Comparison of ENCODE assay signal across 18 cellular contexts in genomic region chr2:112065486-112065885, GRCh38. TPM values are rescaled to one million over a fixed set of nuclear protein-coding genes. Genes with fewer than 3 reads are reported as not detected.
A peak's percentile ranks its signal among the peaks of the same experiment; 100 is the strongest.
DNase-seq lines count a peak whose midpoint lies in the region; ATAC-seq and TF ChIP-seq lines count a peak whose summit lies in the region.
"Had no signal": no experiment of that assay in that cellular context is flagged by ENCODE, and none has a peak within 500 bp of the region (broad histone marks: within the 10 kb centered on the region; RNA-seq: fewer than 3 reads in every experiment).

No MANE protein-coding gene starts in this region.

- no peak for ATAC-seq in stimulated activated naive CD8-positive, alpha-beta T cell treated with anti-CD3 and anti-CD28 coated beads, Interleukin-15, Interleukin-2, amounts not matched to agents 100 U/mL and 50 U/mL, for 24 hours
- no peak for ATAC-seq in T-cell (replicated peaks in 1 of 4)

- no peak for DNase-seq in stimulated activated naive CD8-positive, alpha-beta T cell treated with anti-CD3 and anti-CD28 coated beads, Interleukin-15, Interleukin-2, amounts not matched to agents 100 U/mL and 50 U/mL, for 24 hours
- DNase-seq in SJCRH30 (peak; percentile 12 to 32), endothelial cell (ENCODE audit: low spot score) (no peak), ascending aorta (ENCODE audit: low spot score in 2 of 2) (no peak), NCI-H2196 (lab: John Stamatoyannopoulos, UW; ENCODE audit: unreplicated experiment) (no peak), T-cell (no peak), activated gamma-delta T cell treated with Interleukin-2 at 50 U/mL for 16 hours (no peak)
- DNase-seq: activated CD4-positive, alpha-beta T cell treated with anti-CD3 and anti-CD28 coated beads, Interleukin-2, amount 50 U/mL, for 48 hours; activated gamma-delta T cell; dorsolateral prefrontal cortex; hippocampal formation; kidney; NCI-H1694 treated with DMSO at 0.1 percent for 48 hours; NCI-H446 treated with DMSO at 0.1 percent for 48 hours; stimulated activated CD4-positive, alpha-beta T cell treated with anti-CD3 and anti-CD28 coated beads, Interleukin-1b, Interleukin-23, amount 100 ng/mL, for 48 hours had no signal

- TF ChIP-seq CTCF in endothelial cell (IDR thresholded peaks at IDR 0.05; ENCODE audit: unreplicated experiment) (no peak), ascending aorta (IDR thresholded peaks at IDR 0.05) (no peak)

- intact Hi-C loops in ascending aorta (cut with DNase I) = no loop called here

- peaks cover 61% of the 10 kb centered on the region for H3K4me1 Mint-ChIP-seq in stimulated activated naive CD8-positive, alpha-beta T cell treated with anti-CD3 and anti-CD28 coated beads, Interleukin-15, Interleukin-2, amounts not matched to agents 100 ng/mL and 50 ng/mL, for 24 hours (ENCODE audit: low read depth)
- H3K4me1 Mint-ChIP-seq in endothelial cell (ENCODE audit: unreplicated experiment) (peaks cover 23% of the 10 kb centered on the region), T-cell (peaks cover 37 to 62% (median 47%) of the 10 kb centered on the region in 3 donors)

- H3K36me3 Mint-ChIP-seq in stimulated activated naive CD8-positive, alpha-beta T cell treated with anti-CD3 and anti-CD28 coated beads, Interleukin-15, Interleukin-2, amounts not matched to agents 100 ng/mL and 50 ng/mL, for 24 hours (ENCODE audit: low read depth) = peaks cover 88% of the 10 kb centered on the region
- peaks cover 53% of the 10 kb centered on the region for H3K36me3 Mint-ChIP-seq in endothelial cell (ENCODE audit: low read depth, unreplicated experiment)
- peaks cover 69% of the 10 kb centered on the region for H3K36me3 Mint-ChIP-seq in T-cell

- H3K9me3 Mint-ChIP-seq in stimulated activated naive CD8-positive, alpha-beta T cell treated with anti-CD3 and anti-CD28 coated beads, Interleukin-15, Interleukin-2, amounts not matched to agents 100 ng/mL and 50 ng/mL, for 24 hours = peaks cover 21% of the 10 kb centered on the region
- H3K9me3 Mint-ChIP-seq in endothelial cell (ENCODE audit: unreplicated experiment) = no peaks in the 10 kb centered on the region
- peaks cover 0 to 4% (median 0%) of the 10 kb centered on the region in 3 donors for H3K9me3 Mint-ChIP-seq in T-cell

- H3K36me3 ChIP-seq in SJCRH30 (peaks cover 20% of the 10 kb centered on the region), ascending aorta (peaks cover 53 to 70% of the 10 kb centered on the region in 2 donors)
- H3K36me3 ChIP-seq: breast epithelium had no signal

- peak overlapping the region; percentile 64 for H3K27ac Mint-ChIP-seq in stimulated activated naive CD8-positive, alpha-beta T cell treated with anti-CD3 and anti-CD28 coated beads, Interleukin-15, Interleukin-2, amounts not matched to agents 100 ng/mL and 50 ng/mL, for 24 hours
- H3K27ac Mint-ChIP-seq in endothelial cell (ENCODE audit: unreplicated experiment) (no peak overlapping the region), T-cell (peak overlapping the region in 1 of 2 donors; percentile 29)

- H3K4me1 ChIP-seq in SJCRH30 (peaks cover 8% of the 10 kb centered on the region), ascending aorta (no peaks in the 10 kb centered on the region)
- H3K4me1 ChIP-seq: breast epithelium had no signal

- CTCF ChIA-PET in T-cell (lab: Charles Lee) = no interaction called here

- H3K27me3 ChIP-seq in SJCRH30 (no peaks in the 10 kb centered on the region), ascending aorta (no peaks in the 10 kb centered on the region)
- H3K27me3 ChIP-seq: breast epithelium, dorsolateral prefrontal cortex had no signal

- POLR2A ChIA-PET in T-cell (lab: Charles Lee) = no interaction called here

- H3K27ac ChIP-seq in SJCRH30 (no peak overlapping the region), ascending aorta (no peak overlapping the region)
- H3K27ac ChIP-seq: breast epithelium, dorsolateral prefrontal cortex had no signal

- no peaks in the 10 kb centered on the region for H3K27me3 Mint-ChIP-seq in stimulated activated naive CD8-positive, alpha-beta T cell treated with anti-CD3 and anti-CD28 coated beads, Interleukin-15, Interleukin-2, amounts not matched to agents 100 ng/mL and 50 ng/mL, for 24 hours
- H3K27me3 Mint-ChIP-seq in endothelial cell (ENCODE audit: unreplicated experiment) (no peaks in the 10 kb centered on the region), T-cell (no peaks in the 10 kb centered on the region)

- no peak overlapping the region for H3K4me3 ChIP-seq in SJCRH30
- no peak overlapping the region for H3K4me3 ChIP-seq in ascending aorta
- H3K4me3 ChIP-seq: breast epithelium, dorsolateral prefrontal cortex, GM12878 had no signal

- peak overlapping the region; percentile 3 for H3K4me3 Mint-ChIP-seq in stimulated activated naive CD8-positive, alpha-beta T cell treated with anti-CD3 and anti-CD28 coated beads, Interleukin-15, Interleukin-2, amounts not matched to agents 100 ng/mL and 50 ng/mL, for 24 hours
- H3K4me3 Mint-ChIP-seq in endothelial cell (ENCODE audit: unreplicated experiment) = peak overlapping the region; percentile 4
- H3K4me3 Mint-ChIP-seq in T-cell = no peak overlapping the region

- H3K9me3 ChIP-seq in SJCRH30 (replicated peaks) (no peaks in the 10 kb centered on the region; the same call in 1 of the 2 replicates), ascending aorta (no peaks in the 10 kb centered on the region)
- H3K9me3 ChIP-seq: breast epithelium had no signal

RNA-seq across cellular contexts. Expression of gene TMEM87B, which starts 10.4 kb away (rescaled TPM):
- 6.9 and 9.1 TPM in 2 replicates for total RNA-seq in SJCRH30 (2014; rRNA removed; shearing (Covaris generic))
- total RNA-seq in endothelial cell (ENCODE audit: unreplicated experiment) (22.6 TPM), ascending aorta (11.7 TPM), T-cell (10 to 100 TPM; 16.8 to 22.7 (median 19.3) TPM)

Comparison
In these comparisons a context has a peak if more than half of its experiments do, and no peak if none do; other contexts are left out.
1. H3K4me3 Mint-ChIP-seq: peak in stimulated activated naive CD8-positive, alpha-beta T cell treated with anti-CD3 and anti-CD28 coated beads, Interleukin-15, Interleukin-2, amounts not matched to agents 100 ng/mL and 50 ng/mL, for 24 hours (single experiment) and endothelial cell (single experiment); none in T-cell (0 of 3).
2. DNase-seq: peak in SJCRH30 (2 of 2); none in stimulated activated naive CD8-positive, alpha-beta T cell treated with anti-CD3 and anti-CD28 coated beads, Interleukin-15, Interleukin-2, amounts not matched to agents 100 U/mL and 50 U/mL, for 24 hours (single experiment), endothelial cell (single experiment), ascending aorta (0 of 2), NCI-H2196 (single experiment), T-cell (0 of 34) and activated gamma-delta T cell treated with Interleukin-2 at 50 U/mL for 16 hours (single experiment).